Comparison of ENCODE assay signal across 16 cellular contexts in genomic region chr11:68372114-68372513, GRCh38. TPM values are rescaled to one million over a fixed set of nuclear protein-coding genes. Genes with fewer than 3 reads are reported as not detected.
DNase-seq lines count a peak whose midpoint lies in the region; ATAC-seq and TF ChIP-seq lines count a peak whose summit lies in the region.
"Had no signal": no experiment of that assay in that cellular context is flagged by ENCODE, and none has a peak within 500 bp of the region (broad histone marks: within the 10 kb centered on the region; RNA-seq: fewer than 3 reads in every experiment).

No MANE protein-coding gene starts in this region.

- intact Hi-C loops in left ventricle myocardium inferior (cut with micrococcal nuclease) (no loop called here), left cardiac atrium (cut with DNase I) (loop anchor here in 1 of 2 donors (2.0 kb wide), 1 partner anchor 57 kb away; no protein-coding TSS in a partner anchor), uterus (cut with DNase I; ENCODE audit: low total_unique reads) (no loop called here)

- H3K4me1 ChIP-seq in left ventricle myocardium inferior (peaks cover 81% of the 10 kb centered on the region), uterus (peaks cover 0 to 45% of the 10 kb centered on the region in 2 donors)

- H3K27ac ChIP-seq in left ventricle myocardium inferior (replicated peaks) (peak overlapping the region; percentile 95), uterus (peak overlapping the region; percentile 85 to 88)

- H3K27ac Mint-ChIP-seq in chondrocyte (ENCODE audit: unreplicated experiment) (peak overlapping the region; percentile 95), naive B cell (peak overlapping the region in 5 of 6 donors; percentile 88 to 97 (median 96))
- H3K27ac Mint-ChIP-seq in effector memory CD8-positive, alpha-beta T cell, result no peak overlapping the region
- H3K27ac Mint-ChIP-seq in activated naive CD4-positive, alpha-beta T cell treated with anti-CD3 and anti-CD28 coated beads, Interleukin-2, amount 10 ng/mL, durations not matched to agents 7 days and 5 days, result no peak overlapping the region
- H3K27ac Mint-ChIP-seq: activated CD4-positive, alpha-beta T cell treated with anti-CD3 and anti-CD28 coated beads for 36 hours; activated naive CD4-positive, alpha-beta T cell treated with anti-CD3 and anti-CD28 coated beads, Interleukin-2, amount 50 U/mL, for 24 hours; T-helper 1 cell treated with Interleukin-12 subunit alpha and Interleukin-12 subunit beta and Interleukin-4 antibody, amounts not matched to agents 30 μg/mL and 1 μg/mL, for 36 hours had no signal

- TF ChIP-seq CTCF in left ventricle myocardium inferior (IDR thresholded peaks at IDR 0.05; ENCODE audit: borderline replicate concordance), result no peak
- no peak for TF ChIP-seq CTCF in chondrocyte (IDR thresholded peaks at IDR 0.05)
- no peak for TF ChIP-seq CTCF in uterus (IDR thresholded peaks at IDR 0.05)

- H3K4me1 Mint-ChIP-seq in chondrocyte (ENCODE audit: low read depth), result peaks cover 78% of the 10 kb centered on the region
- H3K4me1 Mint-ChIP-seq in naive B cell, result peaks cover 57 to 71% (median 71%) of the 10 kb centered on the region in 3 donors
- peaks cover 3 to 4% of the 10 kb centered on the region in 2 donors for H3K4me1 Mint-ChIP-seq in effector memory CD8-positive, alpha-beta T cell (ENCODE audit: low read depth in 2 of 2)
- H3K4me1 Mint-ChIP-seq in activated naive CD4-positive, alpha-beta T cell treated with anti-CD3 and anti-CD28 coated beads, Interleukin-2, amount 10 ng/mL, durations not matched to agents 7 days and 5 days, result peaks cover 13% of the 10 kb centered on the region
- H3K4me1 Mint-ChIP-seq: activated CD4-positive, alpha-beta T cell treated with anti-CD3 and anti-CD28 coated beads for 36 hours; activated naive CD4-positive, alpha-beta T cell treated with anti-CD3 and anti-CD28 coated beads, Interleukin-2, amount 50 U/mL, for 24 hours had no signal

- H3K36me3 ChIP-seq in left ventricle myocardium inferior (peaks cover 21% of the 10 kb centered on the region), uterus (no peaks in the 10 kb centered on the region)
- H3K36me3 ChIP-seq: gastrocnemius medialis, ovary had no signal

- H3K27me3 ChIP-seq in left ventricle myocardium inferior (ENCODE audit: low read depth) (no peaks in the 10 kb centered on the region), uterus (no peaks in the 10 kb centered on the region)
- H3K27me3 ChIP-seq: gastrocnemius medialis, ovary had no signal

- ATAC-seq in left cardiac atrium (no peak), naive B cell (ENCODE audit: low read depth in 2 of 2) (no peak)
- ATAC-seq in effector memory CD8-positive, alpha-beta T cell (replicated peaks), result no peak
- ATAC-seq: activated CD4-positive, alpha-beta T cell treated with anti-CD3 and anti-CD28 coated beads for 36 hours had no signal

- no peaks in the 10 kb centered on the region for H3K9me3 ChIP-seq in left ventricle myocardium inferior (replicated peaks)
- no peaks in the 10 kb centered on the region for H3K9me3 ChIP-seq in uterus
- H3K9me3 ChIP-seq: gastrocnemius medialis, ovary had no signal

- CTCF ChIA-PET in activated naive CD4-positive, alpha-beta T cell treated with anti-CD3 and anti-CD28 coated beads, Interleukin-2, amount 10 ng/mL, durations not matched to agents 7 days and 5 days (lab: Charles Lee), result no interaction called here

- H3K9me3 Mint-ChIP-seq in chondrocyte (ENCODE audit: low read depth), result no peaks in the 10 kb centered on the region
- no peaks in the 10 kb centered on the region for H3K9me3 Mint-ChIP-seq in naive B cell
- H3K9me3 Mint-ChIP-seq in effector memory CD8-positive, alpha-beta T cell, result no peaks in the 10 kb centered on the region
- no peaks in the 10 kb centered on the region for H3K9me3 Mint-ChIP-seq in activated naive CD4-positive, alpha-beta T cell treated with anti-CD3 and anti-CD28 coated beads, Interleukin-2, amount 10 ng/mL, durations not matched to agents 7 days and 5 days
- H3K9me3 Mint-ChIP-seq: activated naive CD4-positive, alpha-beta T cell treated with anti-CD3 and anti-CD28 coated beads, Interleukin-2, amount 50 U/mL, for 24 hours; T-helper 1 cell treated with Interleukin-12 subunit alpha and Interleukin-12 subunit beta and Interleukin-4 antibody, amounts not matched to agents 30 μg/mL and 1 μg/mL, for 36 hours had no signal

- H3K27me3 Mint-ChIP-seq in chondrocyte (ENCODE audit: low read depth), result no peaks in the 10 kb centered on the region
- peaks cover 0 to 20% (median 17%) of the 10 kb centered on the region in 3 donors for H3K27me3 Mint-ChIP-seq in naive B cell
- peaks cover 12 to 39% of the 10 kb centered on the region in 2 donors for H3K27me3 Mint-ChIP-seq in effector memory CD8-positive, alpha-beta T cell
- H3K27me3 Mint-ChIP-seq in activated naive CD4-positive, alpha-beta T cell treated with anti-CD3 and anti-CD28 coated beads, Interleukin-2, amount 10 ng/mL, durations not matched to agents 7 days and 5 days, result peaks cover 24% of the 10 kb centered on the region
- H3K27me3 Mint-ChIP-seq: activated CD4-positive, alpha-beta T cell treated with anti-CD3 and anti-CD28 coated beads for 36 hours; activated naive CD4-positive, alpha-beta T cell treated with anti-CD3 and anti-CD28 coated beads, Interleukin-2, amount 50 U/mL, for 24 hours had no signal

- H3K4me3 ChIP-seq in left ventricle myocardium inferior (no peak overlapping the region), uterus (no peak overlapping the region)
- H3K4me3 ChIP-seq: gastrocnemius medialis, ovary had no signal

- DNase-seq in left ventricle myocardium inferior, result no peak
- DNase-seq in left cardiac atrium, result no peak
- DNase-seq in chondrocyte (ENCODE audit: low spot score), result no peak
- no peak for DNase-seq in naive B cell
- peak; percentile 54 to 55 for DNase-seq in uterus
- no peak for DNase-seq in stimulated activated CD4-positive, alpha-beta T cell treated with anti-CD3 and anti-CD28 coated beads, Interleukin-12 subunit alpha, Interleukin-12 subunit beta, amount 100 ng/mL, for 4 hours
- no peak for DNase-seq in effector memory CD8-positive, alpha-beta T cell
- no peak for DNase-seq in activated naive CD4-positive, alpha-beta T cell treated with anti-CD3 and anti-CD28 coated beads, Interleukin-2, amount 10 ng/mL, durations not matched to agents 7 days and 5 days
- DNase-seq: ACHN; activated CD4-positive, alpha-beta T cell treated with anti-CD3 and anti-CD28 coated beads for 36 hours; COR-L47; GF-D8 had no signal

- peak overlapping the region; percentile 41 for H3K4me3 Mint-ChIP-seq in chondrocyte (ENCODE audit: unreplicated experiment)
- peak overlapping the region in 7 of 8 donors; percentile 23 to 88 (median 83) for H3K4me3 Mint-ChIP-seq in naive B cell
- H3K4me3 Mint-ChIP-seq in effector memory CD8-positive, alpha-beta T cell, result no peak overlapping the region
- no peak overlapping the region for H3K4me3 Mint-ChIP-seq in activated naive CD4-positive, alpha-beta T cell treated with anti-CD3 and anti-CD28 coated beads, Interleukin-2, amount 10 ng/mL, durations not matched to agents 7 days and 5 days
- H3K4me3 Mint-ChIP-seq: activated CD4-positive, alpha-beta T cell treated with anti-CD3 and anti-CD28 coated beads for 36 hours; activated naive CD4-positive, alpha-beta T cell treated with anti-CD3 and anti-CD28 coated beads, Interleukin-2, amount 50 U/mL, for 24 hours; T-helper 1 cell treated with Interleukin-12 subunit alpha and Interleukin-12 subunit beta and Interleukin-4 antibody, amounts not matched to agents 30 μg/mL and 1 μg/mL, for 36 hours had no signal

- peaks cover 16% of the 10 kb centered on the region for H3K36me3 Mint-ChIP-seq in chondrocyte (ENCODE audit: low read depth)
- H3K36me3 Mint-ChIP-seq in naive B cell, result no peaks in the 10 kb centered on the region
- H3K36me3 Mint-ChIP-seq in effector memory CD8-positive, alpha-beta T cell (ENCODE audit: insufficient read depth), result peaks cover 3% of the 10 kb centered on the region
- peaks cover 26% of the 10 kb centered on the region for H3K36me3 Mint-ChIP-seq in activated naive CD4-positive, alpha-beta T cell treated with anti-CD3 and anti-CD28 coated beads, Interleukin-2, amount 10 ng/mL, durations not matched to agents 7 days and 5 days

- TF ChIP-seq POLR2A in uterus (IDR thresholded peaks at IDR 0.05), result no peak

RNA-seq across cellular contexts. Expression of gene LRP5, which starts 59.7 kb away (rescaled TPM):
- 54.7 TPM for total RNA-seq in left ventricle myocardium inferior
- 10 to 100 TPM; 53.4 to 60.3 TPM for total RNA-seq in left cardiac atrium
- 38.7 to 61.0 TPM (median 47.2 TPM) in 3 replicates for total RNA-seq in chondrocyte
- polyA plus RNA-seq in naive B cell (ENCODE audit: low read depth in 6 of 6), result under 1 TPM in 5 of 6 donors, not detected in 1; 0.04 to 0.88 (median 0.56) TPM
- 10 to 100 TPM; 19.1 to 86.2 (median 43.9) TPM for total RNA-seq in uterus

Comparison
In these comparisons a context has a peak if more than half of its experiments do, and no peak if none do; other contexts are left out.
1. DNase-seq: peak in uterus (2 of 2); none in left ventricle myocardium inferior (single experiment), left cardiac atrium (single experiment), chondrocyte (single experiment), naive B cell (single experiment), stimulated activated CD4-positive, alpha-beta T cell treated with anti-CD3 and anti-CD28 coated beads, Interleukin-12 subunit alpha, Interleukin-12 subunit beta, amount 100 ng/mL, for 4 hours (single experiment), effector memory CD8-positive, alpha-beta T cell (0 of 3) and activated naive CD4-positive, alpha-beta T cell treated with anti-CD3 and anti-CD28 coated beads, Interleukin-2, amount 10 ng/mL, durations not matched to agents 7 days and 5 days (single experiment).
2. H3K27ac Mint-ChIP-seq: peak in chondrocyte (single experiment) and naive B cell (5 of 6); none in effector memory CD8-positive, alpha-beta T cell (0 of 2) and activated naive CD4-positive, alpha-beta T cell treated with anti-CD3 and anti-CD28 coated beads, Interleukin-2, amount 10 ng/mL, durations not matched to agents 7 days and 5 days (single experiment).
3. H3K4me3 Mint-ChIP-seq: peak in chondrocyte (single experiment) and naive B cell (7 of 8); none in effector memory CD8-positive, alpha-beta T cell (0 of 2) and activated naive CD4-positive, alpha-beta T cell treated with anti-CD3 and anti-CD28 coated beads, Interleukin-2, amount 10 ng/mL, durations not matched to agents 7 days and 5 days (single experiment).